In genomic region chr1:111448482-111448917, GRCh38 we compare ENCODE assay signal across 8 cellular contexts. TPM values are rescaled to one million over a fixed set of nuclear protein-coding genes. Genes with fewer than 3 reads are reported as not detected.
A peak's percentile ranks its signal among the peaks of the same experiment; 100 is the strongest.
DNase-seq lines count a peak whose midpoint lies in the region; ATAC-seq and TF ChIP-seq lines count a peak whose summit lies in the region.

No MANE protein-coding gene starts in this region.

- H3K27me3 ChIP-seq in ACC112 (ENCODE audit: insufficient read depth, low read length): no peaks in the 10 kb centered on the region
- no peaks in the 10 kb centered on the region for H3K27me3 ChIP-seq in HUES6 (ENCODE audit: control insufficient read depth, insufficient read depth, low read length)
- no peaks in the 10 kb centered on the region for H3K27me3 ChIP-seq in heart right ventricle

- no peaks in the 10 kb centered on the region for H3K9me3 Mint-ChIP-seq in activated T-cell treated with anti-CD3 and anti-CD28 coated beads, Interleukin-2, amount 50 U/mL, for 72 hours

- 2% methylated on average over 25 of the region's 25 CpGs for WGBS in heart right ventricle, 2 donors

- H3K4me1 ChIP-seq in ACC112 (ENCODE audit: control insufficient read depth, insufficient read depth, low read length, unreplicated experiment) (peaks cover 29% of the 10 kb centered on the region), HUES6 (ENCODE audit: control insufficient read depth, insufficient read depth, low read length) (peaks cover 11% of the 10 kb centered on the region), heart right ventricle (peaks cover 0 to 54% (median 51%) of the 10 kb centered on the region in 9 donors)

- no peaks in the 10 kb centered on the region for H3K27me3 Mint-ChIP-seq in activated T-cell treated with anti-CD3 and anti-CD28 coated beads, Interleukin-2, amount 50 U/mL, for 72 hours (ENCODE audit: low read depth)

- H3K27ac ChIP-seq in ACC112 (ENCODE audit: low read depth, low read length): no peak overlapping the region
- peak overlapping the region; percentile 75; the same call in 1 of the 2 replicates for H3K27ac ChIP-seq in HUES6 (ENCODE audit: low read depth, low read length)
- H3K27ac ChIP-seq in heart right ventricle: peak overlapping the region in 9 of 10 donors; percentile 76 to 97 (median 90)

- peak; percentile 35 to 43 for DNase-seq in activated T-cell treated with anti-CD3 and anti-CD28 coated beads, Interleukin-2, amount 50 U/mL, for 72 hours
- DNase-seq in heart right ventricle: no peak
- no peak for DNase-seq in sciatic nerve (ENCODE audit: low spot score)
- DNase-seq in NCI-H226: no peak
- no peak for DNase-seq in NOMO-1 treated with DMSO at 0.1 percent for 48 hours (lab: John Stamatoyannopoulos, UW; ENCODE audit: unreplicated experiment)

- peak overlapping the region; percentile 97 for H3K27ac Mint-ChIP-seq in activated T-cell treated with anti-CD3 and anti-CD28 coated beads, Interleukin-2, amount 50 U/mL, for 72 hours

- intact Hi-C loops in heart right ventricle (cut with DNase I) (no loop called here), sciatic nerve (cut with DNase I) (no loop called here)

- peak overlapping the region; percentile 96 for H3K4me3 ChIP-seq in ACC112 (ENCODE audit: low read depth, low read length)
- H3K4me3 ChIP-seq in HUES6 (ENCODE audit: low read depth, low read length): peak overlapping the region; percentile 87
- H3K4me3 ChIP-seq in heart right ventricle: peak overlapping the region; percentile 61 to 89 (median 80)

- peak overlapping the region; percentile 96 for H3K9ac ChIP-seq in HUES6 (ENCODE audit: low read length)

- H3K36me3 Mint-ChIP-seq in activated T-cell treated with anti-CD3 and anti-CD28 coated beads, Interleukin-2, amount 50 U/mL, for 72 hours (ENCODE audit: insufficient read depth in 2 of 2): peaks cover 9 to 28% of the 10 kb centered on the region in 2 donors

- H3K4me1 Mint-ChIP-seq in activated T-cell treated with anti-CD3 and anti-CD28 coated beads, Interleukin-2, amount 50 U/mL, for 72 hours (ENCODE audit: low read depth): peaks cover 89% of the 10 kb centered on the region

- TF ChIP-seq CTCF in heart right ventricle (IDR thresholded peaks at IDR 0.05): no peak

- peaks cover 70% of the 10 kb centered on the region for H3K79me2 ChIP-seq in ACC112 (ENCODE audit: control insufficient read depth, insufficient read depth, low read length, unreplicated experiment)

- H3K4me3 Mint-ChIP-seq in activated T-cell treated with anti-CD3 and anti-CD28 coated beads, Interleukin-2, amount 50 U/mL, for 72 hours: peak overlapping the region; percentile 97 to 100

- H3K9me3 ChIP-seq in HUES6 (ENCODE audit: control insufficient read depth, insufficient read depth, low read depth, low read length) (no peaks in the 10 kb centered on the region), heart right ventricle (no peaks in the 10 kb centered on the region)

- peak; percentile 29 for ATAC-seq in GM19035 (IDR thresholded peaks at IDR 0.05; ENCODE audit: unreplicated experiment)
- peak; percentile 32 to 46 for ATAC-seq in activated T-cell treated with anti-CD3 and anti-CD28 coated beads, Interleukin-2, amount 50 U/mL, for 72 hours (replicated peaks in 1 of 2)
- ATAC-seq in heart right ventricle: peak in 3 of 8 donors; percentile 3 to 45 (median 13)
- ATAC-seq in sciatic nerve: peak; percentile 15

- H3K36me3 ChIP-seq in ACC112 (ENCODE audit: insufficient read depth, low read length) (peaks cover 19% of the 10 kb centered on the region), HUES6 (ENCODE audit: control insufficient read depth, insufficient read depth, low read length) (peaks cover 44% of the 10 kb centered on the region), heart right ventricle (peaks cover 0 to 68% (median 22%) of the 10 kb centered on the region in 9 donors)

- peak overlapping the region; percentile 80 for H2AFZ ChIP-seq in ACC112 (ENCODE audit: low read length, unreplicated experiment)

RNA-seq across cellular contexts. Expression of gene WDR77, which starts 0.6 kb away (rescaled TPM):
- 10 to 100 TPM; 15.7 to 21.5 TPM for total RNA-seq in activated T-cell treated with anti-CD3 and anti-CD28 coated beads, Interleukin-2, amount 50 U/mL, for 72 hours
- total RNA-seq in heart right ventricle: 10 to 100 TPM; 26.0 to 40.3 (median 35.3) TPM
- polyA plus RNA-seq in heart right ventricle: 10 to 100 TPM; 21.4 to 55.8 TPM
- 16.4 TPM for total RNA-seq in sciatic nerve

RNA-seq across cellular contexts. Expression of gene ATP5PB, which starts 0.8 kb away (rescaled TPM):
- total RNA-seq in activated T-cell treated with anti-CD3 and anti-CD28 coated beads, Interleukin-2, amount 50 U/mL, for 72 hours: 100 to 1,000 TPM; 203 to 245 TPM
- total RNA-seq in heart right ventricle (100 to 1,000 TPM; 566 to 899 (median 797) TPM), sciatic nerve (112 TPM)
- 100 to 1,000 TPM; 146 to 661 TPM for polyA plus RNA-seq in heart right ventricle

RNA-seq across cellular contexts. Expression of gene OVGP1, which starts 21.0 kb away (rescaled TPM):
- total RNA-seq in activated T-cell treated with anti-CD3 and anti-CD28 coated beads, Interleukin-2, amount 50 U/mL, for 72 hours: 1 to 10 TPM; 5.1 to 7.2 TPM
- total RNA-seq in heart right ventricle (under 1 TPM in 9 of 10 donors, not detected in 1; 0.19 to 0.75 (median 0.40) TPM), sciatic nerve (3.1 TPM)
- 1 to 10 TPM in 1 of 2 donors, under 1 TPM in 1; 0.43 to 2.5 TPM for polyA plus RNA-seq in heart right ventricle

RNA-seq across cellular contexts. Expression of gene C1orf162, which starts 25.3 kb away (rescaled TPM):
- 10 to 100 TPM; 11.4 to 11.7 TPM for total RNA-seq in activated T-cell treated with anti-CD3 and anti-CD28 coated beads, Interleukin-2, amount 50 U/mL, for 72 hours
- 10 to 100 TPM in 3 of 10 donors, 1 to 10 TPM in 7; 1.5 to 23.8 (median 3.4) TPM for total RNA-seq in heart right ventricle
- polyA plus RNA-seq in heart right ventricle: 10 to 100 TPM; 11.6 to 21.6 TPM
- 15.9 TPM for total RNA-seq in sciatic nerve

RNA-seq across cellular contexts. Expression of gene ADORA3, which starts 54.9 kb away (rescaled TPM):
- total RNA-seq in activated T-cell treated with anti-CD3 and anti-CD28 coated beads, Interleukin-2, amount 50 U/mL, for 72 hours: under 1 TPM in 1 of 2 donors, not detected in 1; 0.58 TPM
- 1 to 10 TPM in 5 of 10 donors, under 1 TPM in 3, not detected in 2; 0.17 to 4.7 (median 1.6) TPM for total RNA-seq in heart right ventricle
- polyA plus RNA-seq in heart right ventricle: 1 to 10 TPM; 1.9 TPM
- total RNA-seq in sciatic nerve: 3.8 TPM

Comparison
In these comparisons a context has a peak if more than half of its experiments do, and no peak if none do; other contexts are left out.
1. DNase-seq: peak in activated T-cell treated with anti-CD3 and anti-CD28 coated beads, Interleukin-2, amount 50 U/mL, for 72 hours (2 of 2); none in heart right ventricle (0 of 2), sciatic nerve (single experiment), NCI-H226 (single experiment) and NOMO-1 treated with DMSO at 0.1 percent for 48 hours (single experiment).
2. Peak in every context shown above with its lines, with median percentiles within 50 percentile points of each other: H3K4me3 ChIP-seq.